Comparison of ENCODE assay signal across 22 cellular contexts in genomic region chr20:33668791-33669155, GRCh38. TPM values are rescaled to one million over a fixed set of nuclear protein-coding genes. Genes with fewer than 3 reads are reported as not detected.
DNase-seq lines count a peak whose midpoint lies in the region; ATAC-seq, FAIRE-seq and TF ChIP-seq lines count a peak whose summit lies in the region.
"Had no signal": no experiment of that assay in that cellular context is flagged by ENCODE, and none has a peak within 500 bp of the region (broad histone marks: within the 10 kb centered on the region; RNA-seq: fewer than 3 reads in every experiment).

No MANE protein-coding gene starts in this region.

- no peak for DNase-seq in stimulated activated naive CD8-positive, alpha-beta T cell treated with anti-CD3 and anti-CD28 coated beads, Interleukin-15, Interleukin-2, amounts not matched to agents 100 U/mL and 50 U/mL, for 24 hours
- DNase-seq in RWPE1 (ENCODE audit: low spot score) (no peak), K562 (ENCODE audit: extremely low read depth in 1 of 4, low spot score in 3 of 4) (no peak), substantia nigra (lab: John Stamatoyannopoulos, UW) (no peak), upper lobe of right lung (no peak), activated gamma-delta T cell (lab: John Stamatoyannopoulos, UW) (no peak), NCI-H2081 (lab: John Stamatoyannopoulos, UW) (no peak)
- DNase-seq: activated naive CD4-positive, alpha-beta T cell; DMS79; NCI-H2029; NCI-H526 treated with DMSO at 0.1 percent for 48 hours; posterior cingulate gyrus; stimulated activated CD4-positive, alpha-beta T cell treated with anti-CD3 and anti-CD28 coated beads, Interleukin-4, amount 100 ng/mL, for 1 hour had no signal

- H3K27ac ChIP-seq in RWPE1 = peak overlapping the region; percentile 88
- H3K27ac ChIP-seq in K562 (ENCODE audit: extremely low read depth, low read depth, low read length) = no peak overlapping the region
- H3K27ac ChIP-seq in substantia nigra (ENCODE audit: low read depth, low read length, poor library complexity, severe bottlenecking) = no peak overlapping the region
- H3K27ac ChIP-seq in upper lobe of right lung = no peak overlapping the region
- H3K27ac ChIP-seq: SK-N-MC had no signal

- intact Hi-C loops in K562 (cut with micrococcal nuclease) = no loop called here
- intact Hi-C loops in upper lobe of right lung (cut with DNase I) = no loop called here

- H3K36me3 ChIP-seq in K562 (ENCODE audit: control insufficient read depth, insufficient read depth, low read length) (peaks cover 54% of the 10 kb centered on the region), upper lobe of right lung (peaks cover 16% of the 10 kb centered on the region)

- FAIRE-seq in K562 (lab: Jason Lieb, UNC) = peak; percentile 37
- FAIRE-seq: bronchial epithelial cell, GM18507, H54 had no signal

- H3K9ac ChIP-seq in K562 (ENCODE audit: insufficient read depth in 1 of 2, low read depth in 2 of 2, low read length in 2 of 2) = 0 out of 4 replicates have a peak overlapping the region, but pooled peaks of 1 of the 2 experiments have one; percentile 57

- in situ Hi-C loops in K562 (cut with MboI) = loop anchor here (5.0 kb wide), 1 partner anchor 59 kb away; no protein-coding TSS in a partner anchor

- POLR2A ChIA-PET in RWPE1 (lab: Yijun Ruan, JAX; ENCODE audit: low non-redundant PET) (interaction anchor here (1.1 to 1.4 kb wide), 2 partner anchors 179 to 211 kb away, joined by 4 read pairs; partner anchors contain the start of gene CBFA2T2), K562 (lab: Yijun Ruan, JAX) (interaction anchor here (0.6 to 1.1 kb wide), 4 partner anchors 11 to 422 kb away, joined by 3 to 5 read pairs (median 3); partner anchors contain the start of gene PXMP4)

- TF ChIP-seq POLR2A in K562 (conservative IDR thresholded peaks at IDR 0.05) = no peak

- H3K4me3 ChIP-seq in K562 = no peak overlapping the region
- no peak overlapping the region for H3K4me3 ChIP-seq in upper lobe of right lung
- H3K4me3 ChIP-seq: SK-N-MC had no signal

- TF ChIP-seq CTCF in RWPE1 (conservative IDR thresholded peaks at IDR 0.05; ENCODE audit: low read depth) (no peak), K562 (IDR thresholded peaks at IDR 0.05 in 2 of 3, conservative IDR thresholded peaks at IDR 0.05 in 1 of 3; ENCODE audit: insufficient read depth in 2 of 3, low read depth in 1 of 3, low read length in 3 of 3) (no peak), upper lobe of right lung (IDR thresholded peaks at IDR 0.05) (no peak)

- H3K9me3 Mint-ChIP-seq in stimulated activated naive CD8-positive, alpha-beta T cell treated with anti-CD3 and anti-CD28 coated beads, Interleukin-15, Interleukin-2, amounts not matched to agents 100 ng/mL and 50 ng/mL, for 24 hours = no peaks in the 10 kb centered on the region
- H3K9me3 Mint-ChIP-seq: IgD-negative memory B cell had no signal

- H3K4me1 ChIP-seq in K562 (replicated peaks in 1 of 2; ENCODE audit: control insufficient read depth in 2 of 2, insufficient read depth in 2 of 2, low read length in 2 of 2) = peaks cover 25 to 63% of the 10 kb centered on the region in 2 experiments
- H3K4me1 ChIP-seq in upper lobe of right lung = peaks cover 31% of the 10 kb centered on the region

- peaks cover 40% of the 10 kb centered on the region for H3K4me1 Mint-ChIP-seq in stimulated activated naive CD8-positive, alpha-beta T cell treated with anti-CD3 and anti-CD28 coated beads, Interleukin-15, Interleukin-2, amounts not matched to agents 100 ng/mL and 50 ng/mL, for 24 hours (ENCODE audit: low read depth)

- no peak for TF ChIP-seq RAD21 in K562 (CRISPR knock-in tag; conservative IDR thresholded peaks at IDR 0.05 in 1 of 2, IDR thresholded peaks at IDR 0.05 in 1 of 2)

- H3K27ac Mint-ChIP-seq in stimulated activated naive CD8-positive, alpha-beta T cell treated with anti-CD3 and anti-CD28 coated beads, Interleukin-15, Interleukin-2, amounts not matched to agents 100 ng/mL and 50 ng/mL, for 24 hours = no peak overlapping the region

- H3K4me2 ChIP-seq in K562 (ENCODE audit: insufficient read depth, low read length) = no peak overlapping the region

- H3K4me3 Mint-ChIP-seq in stimulated activated naive CD8-positive, alpha-beta T cell treated with anti-CD3 and anti-CD28 coated beads, Interleukin-15, Interleukin-2, amounts not matched to agents 100 ng/mL and 50 ng/mL, for 24 hours = peak overlapping the region; percentile 91

- no peak for TF ChIP-seq EP300 in K562 (IDR thresholded peaks at IDR 0.05; ENCODE audit: low read length)

- H2AFZ ChIP-seq in K562 (ENCODE audit: low read depth, low read length) = no peak overlapping the region

- peaks cover 4% of the 10 kb centered on the region for H3K36me3 Mint-ChIP-seq in stimulated activated naive CD8-positive, alpha-beta T cell treated with anti-CD3 and anti-CD28 coated beads, Interleukin-15, Interleukin-2, amounts not matched to agents 100 ng/mL and 50 ng/mL, for 24 hours (ENCODE audit: low read depth)
- H3K36me3 Mint-ChIP-seq: IgD-negative memory B cell had no signal

- H3K9me1 ChIP-seq in K562 (ENCODE audit: control insufficient read depth, insufficient read depth, low read length) = peaks cover 5% of the 10 kb centered on the region

- H3K27me3 ChIP-seq in K562 (ENCODE audit: control insufficient read depth in 2 of 2, insufficient read depth in 2 of 2, low read length in 2 of 2) (no peaks in the 10 kb centered on the region), upper lobe of right lung (no peaks in the 10 kb centered on the region)

- peaks cover 31% of the 10 kb centered on the region for H3K79me2 ChIP-seq in K562 (ENCODE audit: control insufficient read depth, insufficient read depth, low read length)

- H3K27me3 Mint-ChIP-seq in stimulated activated naive CD8-positive, alpha-beta T cell treated with anti-CD3 and anti-CD28 coated beads, Interleukin-15, Interleukin-2, amounts not matched to agents 100 ng/mL and 50 ng/mL, for 24 hours = no peaks in the 10 kb centered on the region
- H3K27me3 Mint-ChIP-seq: IgD-negative memory B cell had no signal

- no TSS peak for BruUV-seq in K562 (replicated peaks; lab: Mats Ljungman, UMichigan)

- WGBS in K562 (ENCODE audit: insufficient coverage, low coverage, missing lambda C conversion rate) = 94% methylated on average over 9 of the region's 9 CpGs

- H3K9me3 ChIP-seq in K562 (replicated peaks; ENCODE audit: control insufficient read depth, insufficient read depth, low read depth, low read length) (no peaks in the 10 kb centered on the region), upper lobe of right lung (no peaks in the 10 kb centered on the region)

- peaks cover 7% of the 10 kb centered on the region; the same call in 1 of the 2 replicates for H4K20me1 ChIP-seq in K562 (replicated peaks; ENCODE audit: control insufficient read depth, insufficient read depth, low read length)

- CTCF ChIA-PET in RWPE1 (lab: Yijun Ruan, JAX) (interaction anchor here (0.6 to 3.3 kb wide), 21 partner anchors 9 to 435 kb away, joined by 3 to 25 read pairs (median 5); partner anchors contain the start of genes CDK5RAP1 and SNTA1), K562 (lab: Yijun Ruan, JAX; ENCODE audit: low intra/inter-chr PET ratio) (interaction anchor here (0.9 kb wide), 1 partner anchor 211 kb away, joined by 4 read pairs; no protein-coding TSS in a partner anchor)

- ATAC-seq in stimulated activated naive CD8-positive, alpha-beta T cell treated with anti-CD3 and anti-CD28 coated beads, Interleukin-15, Interleukin-2, amounts not matched to agents 100 U/mL and 50 U/mL, for 24 hours = no peak
- ATAC-seq in K562 (no peak), upper lobe of right lung (no peak)
- ATAC-seq: esophagus mucosa, left lobe of liver had no signal

RNA-seq across cellular contexts. Expression of gene ACTL10, which starts 2.0 kb away (rescaled TPM):
- total RNA-seq in K562 (2011; cell fraction: chromatin; rRNA removed; ENCODE audit: low replicate concordance) = not detected in 2 replicates
- total RNA-seq in K562 (2011; cell fraction: nucleolus; rRNA removed) = 0.33 TPM in 1 of 2 replicates, not detected in the other
- not detected in 2 replicates for total RNA-seq in K562 (2011; cell fraction: nucleoplasm; rRNA removed)
- total RNA-seq in K562 (2014; rRNA removed) (0.14 TPM in 1 of 2 replicates, not detected in the other), K562 (2014; rRNA removed; fragmentation: Illumina TruSeq; extraction: Trizol) (not detected in 2 replicates), K562 (2015; rRNA removed; fragmentation: Illumina TruSeq; extraction: Trizol) (not detected in 2 replicates), K562 (2021) (0.11 TPM in 1 of 2 replicates, not detected in the other), upper lobe of right lung (1.3 TPM)
- polyA plus RNA-seq in K562 (2011; rRNA removed) (not detected in 2 replicates), K562 (2014; fragmentation: Illumina TruSeq; extraction: Trizol) (not detected in 2 replicates), K562 (2014; fragmentation: Nextera tagmentation; extraction: Ambion mirVana) (not detected), K562 (2014; rRNA removed) (0.07 and 0.13 TPM in 2 replicates)
- 0.04 TPM in 1 of 2 replicates, not detected in the other for polyA plus RNA-seq in K562 (2011; cell fraction: cytosol; rRNA removed)
- 0.10 TPM in 1 of 2 replicates, not detected in the other for polyA plus RNA-seq in K562 (2011; cell fraction: nucleus; rRNA removed)
- polyA plus RNA-seq in K562 (2012) = 0.13 and 0.29 TPM in 2 replicates
- not detected in 2 replicates for polyA minus RNA-seq in K562 (2011; rRNA and poly(A)+ RNA removed)
- polyA minus RNA-seq in K562 (2011; cell fraction: cytosol; rRNA and poly(A)+ RNA removed) = not detected in 2 replicates
- not detected in 2 replicates for polyA minus RNA-seq in K562 (2011; cell fraction: nucleus; rRNA and poly(A)+ RNA removed)

RNA-seq across cellular contexts. Expression of gene NECAB3, which starts 5.5 kb away (rescaled TPM):
- total RNA-seq in K562 (2011; cell fraction: chromatin; rRNA removed; ENCODE audit: low replicate concordance) = 164 and 323 TPM in 2 replicates
- 194 and 203 TPM in 2 replicates for total RNA-seq in K562 (2011; cell fraction: nucleolus; rRNA removed)
- 200 and 230 TPM in 2 replicates for total RNA-seq in K562 (2011; cell fraction: nucleoplasm; rRNA removed)
- total RNA-seq in K562 (2014; rRNA removed) (52.0 and 74.0 TPM in 2 replicates), K562 (2014; rRNA removed; fragmentation: Illumina TruSeq; extraction: Trizol) (16.0 and 17.8 TPM in 2 replicates), K562 (2015; rRNA removed; fragmentation: Illumina TruSeq; extraction: Trizol) (31.5 and 36.5 TPM in 2 replicates), K562 (2021) (57.1 and 57.8 TPM in 2 replicates), upper lobe of right lung (56.2 TPM)
- polyA plus RNA-seq in K562 (2011; rRNA removed) (25.6 and 32.7 TPM in 2 replicates), K562 (2014; fragmentation: Illumina TruSeq; extraction: Trizol) (35.8 and 37.6 TPM in 2 replicates), K562 (2014; fragmentation: Nextera tagmentation; extraction: Ambion mirVana) (1 to 10 TPM in 1 of 2 experiments, under 1 TPM in 1; 0.94 to 1.9 TPM), K562 (2014; rRNA removed) (63.3 and 67.6 TPM in 2 replicates)
- 33.9 and 111 TPM in 2 replicates for polyA plus RNA-seq in K562 (2011; cell fraction: cytosol; rRNA removed)
- polyA plus RNA-seq in K562 (2011; cell fraction: nucleus; rRNA removed) = 181 and 337 TPM in 2 replicates
- polyA plus RNA-seq in K562 (2012) = 35.0 and 54.7 TPM in 2 replicates
- 21.3 and 27.3 TPM in 2 replicates for polyA minus RNA-seq in K562 (2011; rRNA and poly(A)+ RNA removed)
- 12.6 and 18.7 TPM in 2 replicates for polyA minus RNA-seq in K562 (2011; cell fraction: cytosol; rRNA and poly(A)+ RNA removed)
- polyA minus RNA-seq in K562 (2011; cell fraction: nucleus; rRNA and poly(A)+ RNA removed) = 66.9 and 76.9 TPM in 2 replicates

RNA-seq across cellular contexts. Expression of gene C20orf144, which starts 6.6 kb away (rescaled TPM):
- total RNA-seq in K562 (2011; cell fraction: chromatin; rRNA removed; ENCODE audit: low replicate concordance) = 0.60 TPM in 1 of 2 replicates, not detected in the other
- 0.83 and 1.1 TPM in 2 replicates for total RNA-seq in K562 (2011; cell fraction: nucleolus; rRNA removed)
- total RNA-seq in K562 (2011; cell fraction: nucleoplasm; rRNA removed) = 0.66 and 1.3 TPM in 2 replicates
- total RNA-seq in K562 (2014; rRNA removed) = 0.16 TPM in 1 of 2 replicates, not detected in the other
- total RNA-seq in K562 (2014; rRNA removed; fragmentation: Illumina TruSeq; extraction: Trizol) = 0.11 and 0.16 TPM in 2 replicates
- total RNA-seq in K562 (2015; rRNA removed; fragmentation: Illumina TruSeq; extraction: Trizol) = 0.11 and 0.23 TPM in 2 replicates
- total RNA-seq in K562 (2021) = 0.11 and 0.16 TPM in 2 replicates
- polyA plus RNA-seq in K562 (2011; rRNA removed) = 0.10 and 0.11 TPM in 2 replicates
- 0.13 and 0.16 TPM in 2 replicates for polyA plus RNA-seq in K562 (2011; cell fraction: cytosol; rRNA removed)
- polyA plus RNA-seq in K562 (2011; cell fraction: nucleus; rRNA removed) = 0.18 TPM in 2 replicates
- 0.23 and 0.54 TPM in 2 replicates for polyA plus RNA-seq in K562 (2012)
- polyA plus RNA-seq in K562 (2014; fragmentation: Illumina TruSeq; extraction: Trizol) = 0.12 and 0.22 TPM in 2 replicates
- under 1 TPM in 1 of 2 experiments, not detected in 1; 0.04 TPM for polyA plus RNA-seq in K562 (2014; fragmentation: Nextera tagmentation; extraction: Ambion mirVana)
- 0.16 and 0.23 TPM in 2 replicates for polyA plus RNA-seq in K562 (2014; rRNA removed)
- polyA minus RNA-seq in K562 (2011; rRNA and poly(A)+ RNA removed) = 0.28 TPM in 1 of 2 replicates, not detected in the other
- polyA minus RNA-seq in K562 (2011; cell fraction: cytosol; rRNA and poly(A)+ RNA removed) = not detected in 2 replicates
- 0.33 and 0.40 TPM in 2 replicates for polyA minus RNA-seq in K562 (2011; cell fraction: nucleus; rRNA and poly(A)+ RNA removed)
- 0.23 TPM for total RNA-seq in upper lobe of right lung
- total RNA-seq: bronchial epithelial cell, esophagus mucosa, left lobe of liver, temporal lobe had no signal
- polyA plus RNA-seq: IgD-negative memory B cell had no signal

RNA-seq across cellular contexts. Expression of gene E2F1, which starts 17.4 kb away (rescaled TPM):
- total RNA-seq in K562 (2011; cell fraction: chromatin; rRNA removed; ENCODE audit: low replicate concordance) = 22.9 and 54.8 TPM in 2 replicates
- total RNA-seq in K562 (2011; cell fraction: nucleolus; rRNA removed) = 31.2 and 33.7 TPM in 2 replicates
- total RNA-seq in K562 (2011; cell fraction: nucleoplasm; rRNA removed) = 28.2 and 29.0 TPM in 2 replicates
- total RNA-seq in K562 (2014; rRNA removed) (17.3 and 23.4 TPM in 2 replicates), K562 (2014; rRNA removed; fragmentation: Illumina TruSeq; extraction: Trizol) (9.0 and 10.8 TPM in 2 replicates), K562 (2015; rRNA removed; fragmentation: Illumina TruSeq; extraction: Trizol) (14.9 and 15.3 TPM in 2 replicates), K562 (2021) (24.6 and 25.3 TPM in 2 replicates), upper lobe of right lung (2.4 TPM)
- polyA plus RNA-seq in K562 (2011; rRNA removed) (12.7 and 19.3 TPM in 2 replicates), K562 (2014; fragmentation: Illumina TruSeq; extraction: Trizol) (13.1 and 17.8 TPM in 2 replicates), K562 (2014; fragmentation: Nextera tagmentation; extraction: Ambion mirVana) (under 1 TPM; 0.14 to 0.39 TPM), K562 (2014; rRNA removed) (28.9 and 30.6 TPM in 2 replicates)
- 17.7 and 20.9 TPM in 2 replicates for polyA plus RNA-seq in K562 (2011; cell fraction: cytosol; rRNA removed)
- 74.3 and 91.0 TPM in 2 replicates for polyA plus RNA-seq in K562 (2011; cell fraction: nucleus; rRNA removed)
- polyA plus RNA-seq in K562 (2012) = 16.3 and 25.0 TPM in 2 replicates
- polyA minus RNA-seq in K562 (2011; rRNA and poly(A)+ RNA removed) = 5.8 and 8.2 TPM in 2 replicates
- 7.7 and 8.5 TPM in 2 replicates for polyA minus RNA-seq in K562 (2011; cell fraction: cytosol; rRNA and poly(A)+ RNA removed)
- 9.3 and 10.3 TPM in 2 replicates for polyA minus RNA-seq in K562 (2011; cell fraction: nucleus; rRNA and poly(A)+ RNA removed)

RNA-seq across cellular contexts. Expression of gene PXMP4, which starts 51.3 kb away (rescaled TPM):
- total RNA-seq in K562 (2011; cell fraction: chromatin; rRNA removed; ENCODE audit: low replicate concordance) = 5.6 and 15.2 TPM in 2 replicates
- 8.7 and 9.8 TPM in 2 replicates for total RNA-seq in K562 (2011; cell fraction: nucleolus; rRNA removed)
- total RNA-seq in K562 (2011; cell fraction: nucleoplasm; rRNA removed) = 9.0 and 12.0 TPM in 2 replicates
- total RNA-seq in K562 (2014; rRNA removed) (5.6 and 9.1 TPM in 2 replicates), K562 (2014; rRNA removed; fragmentation: Illumina TruSeq; extraction: Trizol) (3.6 and 4.8 TPM in 2 replicates), K562 (2015; rRNA removed; fragmentation: Illumina TruSeq; extraction: Trizol) (4.4 and 6.7 TPM in 2 replicates), K562 (2021) (11.4 and 12.6 TPM in 2 replicates), upper lobe of right lung (35.6 TPM)
- polyA plus RNA-seq in K562 (2011; rRNA removed) (6.7 and 7.3 TPM in 2 replicates), K562 (2014; fragmentation: Illumina TruSeq; extraction: Trizol) (9.8 and 10.4 TPM in 2 replicates), K562 (2014; fragmentation: Nextera tagmentation; extraction: Ambion mirVana) (10 to 100 TPM; 24.4 to 29.1 TPM), K562 (2014; rRNA removed) (5.7 and 6.8 TPM in 2 replicates)
- polyA plus RNA-seq in K562 (2011; cell fraction: cytosol; rRNA removed) = 12.4 and 17.3 TPM in 2 replicates
- polyA plus RNA-seq in K562 (2011; cell fraction: nucleus; rRNA removed) = 10.1 and 11.6 TPM in 2 replicates
- polyA plus RNA-seq in K562 (2012) = 9.3 and 12.6 TPM in 2 replicates
- 4.0 and 5.7 TPM in 2 replicates for polyA minus RNA-seq in K562 (2011; rRNA and poly(A)+ RNA removed)
- 6.6 and 7.5 TPM in 2 replicates for polyA minus RNA-seq in K562 (2011; cell fraction: cytosol; rRNA and poly(A)+ RNA removed)
- 3.0 TPM in 2 replicates for polyA minus RNA-seq in K562 (2011; cell fraction: nucleus; rRNA and poly(A)+ RNA removed)
